1 cellular context compared by ENCODE assay signal in genomic region chr2:42918041-42918440, GRCh38.
TF ChIP-seq lines count a peak whose summit lies in the region.

No MANE protein-coding gene starts in this region.

TF ChIP-seq in endothelial cell of umbilical vein, 7 proteins besides CTCF, POLR2A, EP300 and RAD21:
- TF ChIP-seq POLR2AphosphoS5 (IDR thresholded peaks at IDR 0.05; ENCODE audit: insufficient read depth, low read depth, low read length) (no peak), JUN (IDR thresholded peaks at IDR 0.05; ENCODE audit: borderline replicate concordance, insufficient read depth, insufficient read length, low read depth) (no peak), FOS (IDR thresholded peaks at IDR 0.05; ENCODE audit: borderline replicate concordance, insufficient read depth, low read length) (no peak), MYC (IDR thresholded peaks at IDR 0.05; ENCODE audit: low read depth, low read length) (no peak), GATA2 (IDR thresholded peaks at IDR 0.05; ENCODE audit: insufficient read depth, insufficient read length, low read depth, low read length) (no peak)
